Comparison of ENCODE assay signal across 3 cellular contexts in the genomic region with DNA sequence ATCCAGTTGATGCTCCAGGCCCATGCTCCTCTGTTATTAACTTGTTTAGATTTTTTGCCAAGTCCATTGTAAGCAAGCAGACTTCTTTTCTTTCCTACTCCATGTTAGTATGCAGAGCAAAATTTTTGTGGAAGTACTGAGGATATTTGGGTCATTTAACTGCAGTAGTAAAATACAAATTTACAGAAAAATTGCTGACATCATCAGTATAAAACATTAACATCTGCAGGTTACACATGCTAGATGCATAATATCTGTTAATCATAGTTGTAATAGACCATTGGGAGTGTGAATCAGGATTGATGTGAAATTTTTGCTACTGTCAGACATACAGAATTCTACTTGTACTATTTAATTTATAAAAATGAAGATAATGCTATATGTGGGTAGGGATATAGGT.
A peak's percentile ranks its signal among the peaks of the same experiment; 100 is the strongest.
TF ChIP-seq lines count a peak whose summit lies in the region.

No MANE protein-coding gene starts in this region.

TF ChIP-seq in A549, 52 proteins besides CTCF, POLR2A, EP300 and RAD21:
- no peak for TF ChIP-seq ZC3H11A (IDR thresholded peaks at IDR 0.05)
- TF ChIP-seq MAFK (IDR thresholded peaks at IDR 0.05; ENCODE audit: partially characterized antibody): peak; percentile 89
- TF ChIP-seq PBX3 (IDR thresholded peaks at IDR 0.05): no peak

TF ChIP-seq in IMR-90, 13 proteins besides CTCF, POLR2A, EP300 and RAD21:
- TF ChIP-seq MAFK (IDR thresholded peaks at IDR 0.05; ENCODE audit: low read depth, low read length) (peak; percentile 97), SMC3 (IDR thresholded peaks at IDR 0.05; ENCODE audit: low read depth, low read length) (no peak)

TF ChIP-seq in H1, 55 proteins besides CTCF, POLR2A, EP300 and RAD21:
- TF ChIP-seq EGR1 (IDR thresholded peaks at IDR 0.05; ENCODE audit: borderline replicate concordance, low read depth, low read length): no peak
- peak; percentile 68; the same call in 1 of the 2 replicates for TF ChIP-seq MAFK (IDR thresholded peaks at IDR 0.05; ENCODE audit: low read depth, low read length)
- no peak for TF ChIP-seq YY1 (IDR thresholded peaks at IDR 0.05; ENCODE audit: low read depth, low read length)
- no peak for TF ChIP-seq SAP30 (IDR thresholded peaks at IDR 0.05; ENCODE audit: insufficient read depth, insufficient replicate concordance, low read length)
- no peak for TF ChIP-seq ASH2L (IDR thresholded peaks at IDR 0.05; ENCODE audit: low read length)
